Comparison of ENCODE assay signal across 8 cellular contexts in the genomic region with DNA sequence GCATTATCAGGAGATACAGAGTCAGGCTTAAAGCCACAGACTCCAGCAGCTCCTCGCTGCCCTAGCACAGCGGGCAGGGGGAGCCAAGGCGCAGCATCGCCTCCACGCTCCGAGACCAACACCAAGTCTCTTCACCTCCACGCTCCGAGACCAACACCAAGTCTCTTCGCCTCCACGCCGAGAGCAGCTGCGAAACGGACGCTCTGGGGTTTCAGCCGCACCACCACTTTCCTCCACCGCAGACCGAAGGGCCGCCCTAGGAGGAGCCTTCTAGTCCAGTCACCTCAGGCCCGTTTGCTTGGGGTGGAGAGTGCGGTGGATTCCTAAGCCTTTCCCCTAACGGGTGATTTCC. TPM values are rescaled to one million over a fixed set of nuclear protein-coding genes. Genes with fewer than 3 reads are reported as not detected.
DNase-seq lines count a peak whose midpoint lies in the region; ATAC-seq and TF ChIP-seq lines count a peak whose summit lies in the region.

No MANE protein-coding gene starts in this region.

- ATAC-seq in GM18505 (IDR thresholded peaks at IDR 0.05; ENCODE audit: unreplicated experiment), result peak; percentile 36
- peak; percentile 34 for ATAC-seq in HG02970 (IDR thresholded peaks at IDR 0.05; ENCODE audit: low FRiP score, unreplicated experiment)

- peak overlapping the region; percentile 10 for H3K4ac ChIP-seq in neuronal stem cell (ENCODE audit: low read length)

- H3K14ac ChIP-seq in neuronal stem cell (ENCODE audit: low read length), result peak overlapping the region; percentile 86

- peak overlapping the region; percentile 41 for H2BK120ac ChIP-seq in neuronal stem cell (ENCODE audit: low read depth, low read length)

- TF ChIP-seq POLR2A in GM18505 (IDR thresholded peaks at IDR 0.05; ENCODE audit: borderline replicate concordance, extremely low read depth, insufficient read depth, insufficient read length), result peak; percentile 35
- no peak for TF ChIP-seq POLR2A in vagina (IDR thresholded peaks at IDR 0.05)

- peak overlapping the region; percentile 98 for H3K23ac ChIP-seq in neuronal stem cell (ENCODE audit: low read depth, low read length, poor library complexity)

- peak overlapping the region; percentile 95 for H3K18ac ChIP-seq in neuronal stem cell (ENCODE audit: low read length)

- H2BK12ac ChIP-seq in neuronal stem cell (ENCODE audit: low read length), result no peak overlapping the region

- H2AK5ac ChIP-seq in neuronal stem cell (ENCODE audit: low read depth, low read length), result peak overlapping the region; percentile 13

- peak overlapping the region; percentile 71 for H3K4me2 ChIP-seq in neuronal stem cell (ENCODE audit: insufficient read depth, low read length, poor library complexity, severe bottlenecking)

- H3K36me3 ChIP-seq in NT2/D1 (ENCODE audit: insufficient read depth, insufficient read length, low read length), result no peaks in the 10 kb centered on the region
- H3K36me3 ChIP-seq in neuronal stem cell (replicated peaks in 1 of 2; ENCODE audit: control insufficient read depth in 2 of 2, insufficient read depth in 2 of 2, low read length in 2 of 2), result no peaks in the 10 kb centered on the region
- no peaks in the 10 kb centered on the region for H3K36me3 ChIP-seq in vagina

- peaks cover 8% of the 10 kb centered on the region for H3K79me1 ChIP-seq in neuronal stem cell (ENCODE audit: low read depth, low read length)

- H3K27ac ChIP-seq in neuronal stem cell (replicated peaks; ENCODE audit: low read length), result peak overlapping the region; percentile 89
- peak overlapping the region; percentile 64 for H3K27ac ChIP-seq in vagina

- no peak for DNase-seq in AG09309 (ENCODE audit: low read depth)
- DNase-seq in NT2/D1 (ENCODE audit: low read depth, low spot score), result peak; percentile 16
- DNase-seq in activated naive CD4-positive, alpha-beta T cell treated with anti-CD3 and anti-CD28 coated beads, Interleukin-2, amount 50 U/mL, for 16 hours, result peak; percentile 17
- peak; percentile 70 for DNase-seq in globus pallidus (ENCODE audit: low spot score)
- peak; percentile 31 for DNase-seq in neuronal stem cell (ENCODE audit: low spot score)
- DNase-seq in vagina (ENCODE audit: extremely low spot score in 2 of 2), result no peak

- TF ChIP-seq CTCF in AG09309 (IDR thresholded peaks at IDR 0.05; ENCODE audit: control insufficient read depth, insufficient read depth, low read depth, low read length, missing control alignments), result peak; percentile 31
- peak in 1 of 3 experiments; percentile 3 for TF ChIP-seq CTCF in vagina (IDR thresholded peaks at IDR 0.05)

- H2BK15ac ChIP-seq in neuronal stem cell (ENCODE audit: low read length), result peak overlapping the region; percentile 56

- no CpG with 5 or more reads among the region's 21 CpGs for WGBS in neuronal stem cell (ENCODE audit: extremely low coverage in 2 of 2, insufficient read length in 2 of 2, insufficient replicate concordance in 1 of 2), 2 donors

- intact Hi-C loops in vagina (cut with DNase I), result no loop called here

- no peak overlapping the region for H4K91ac ChIP-seq in neuronal stem cell (ENCODE audit: low read depth, low read length, poor library complexity)

- no peaks in the 10 kb centered on the region for H3K4me1 ChIP-seq in NT2/D1 (ENCODE audit: insufficient read depth, insufficient read length)
- H3K4me1 ChIP-seq in neuronal stem cell (ENCODE audit: control insufficient read depth in 2 of 2, insufficient read depth in 1 of 2, low read depth in 1 of 2, low read length in 2 of 2), result peaks cover 0 to 4% of the 10 kb centered on the region in 2 donors
- peaks cover 23% of the 10 kb centered on the region for H3K4me1 ChIP-seq in vagina

- H3K9ac ChIP-seq in NT2/D1 (ENCODE audit: insufficient read length, low read depth), result peak overlapping the region; percentile 89
- H3K9ac ChIP-seq in neuronal stem cell (ENCODE audit: low read depth, low read length, poor library complexity), result peak overlapping the region; percentile 96

- peak overlapping the region; percentile 93 for H2BK5ac ChIP-seq in neuronal stem cell (ENCODE audit: low read length)

- H3K27me3 ChIP-seq in NT2/D1 (ENCODE audit: insufficient read depth, insufficient read length) (peaks cover 9% of the 10 kb centered on the region), neuronal stem cell (ENCODE audit: control insufficient read depth in 3 of 3, insufficient read depth in 3 of 3, low read depth in 1 of 3, low read length in 3 of 3) (peaks cover 0 to 13% (median 0%) of the 10 kb centered on the region in 3 experiments), vagina (no peaks in the 10 kb centered on the region)

- H2AFZ ChIP-seq in neuronal stem cell (ENCODE audit: low read length), result peak overlapping the region; percentile 99

- H3K4me3 ChIP-seq in AG09309 (ENCODE audit: control insufficient read depth, low read depth, low read length) (peak overlapping the region; percentile 87), NT2/D1 (ENCODE audit: insufficient read length, low read depth) (peak overlapping the region; percentile 84), neuronal stem cell (ENCODE audit: low read length in 2 of 2) (peak overlapping the region; percentile 93 to 97), vagina (peak overlapping the region; percentile 54 to 79)

- H3K9me3 ChIP-seq in NT2/D1 (ENCODE audit: insufficient read depth, low read length) (no peaks in the 10 kb centered on the region), neuronal stem cell (replicated peaks in 1 of 2; ENCODE audit: control insufficient read depth in 2 of 2, insufficient read depth in 1 of 2, low read depth in 1 of 2, low read length in 2 of 2) (no peaks in the 10 kb centered on the region), vagina (no peaks in the 10 kb centered on the region)

- no peak overlapping the region for H4K8ac ChIP-seq in neuronal stem cell (ENCODE audit: low read depth, low read length)

RNA-seq across cellular contexts. Expression of gene DMXL2, which starts 0.7 kb away (rescaled TPM):
- polyA plus RNA-seq in neuronal stem cell (2013, experiment 1 of 2), result 18.3 TPM
- 19.5 TPM for polyA plus RNA-seq in neuronal stem cell (2013, experiment 2 of 2)
- 23.6 TPM for total RNA-seq in vagina

RNA-seq across cellular contexts. Expression of gene SCG3, which starts 59.4 kb away (rescaled TPM):
- polyA plus RNA-seq in neuronal stem cell (2013, experiment 1 of 2), result 0.28 TPM
- 0.33 TPM for polyA plus RNA-seq in neuronal stem cell (2013, experiment 2 of 2)
- 1.5 TPM for total RNA-seq in vagina

Comparison
In these comparisons a context has a peak if more than half of its experiments do, and no peak if none do; other contexts are left out.
1. DNase-seq: peak in NT2/D1 (single experiment), activated naive CD4-positive, alpha-beta T cell treated with anti-CD3 and anti-CD28 coated beads, Interleukin-2, amount 50 U/mL, for 16 hours (single experiment), globus pallidus (single experiment) and neuronal stem cell (single experiment); none in AG09309 (single experiment) and vagina (0 of 2).
2. Peak in every context shown above with its lines, with median percentiles within 50 percentile points of each other: H3K4me3 ChIP-seq.